ENCODE assay signal across 34 cellular contexts in genomic region chr20:41726727-41727126, GRCh38.
"Had no signal": no experiment of that assay in that cellular context is flagged by ENCODE, and none has a peak within 500 bp of the region (broad histone marks: within the 10 kb centered on the region; RNA-seq: fewer than 3 reads in every experiment).

No MANE protein-coding gene starts in this region.

- H3K27me3 ChIP-seq: MG63 had no signal

- H3K4me3 ChIP-seq: MG63 had no signal

- H3K9me3 ChIP-seq: MG63 had no signal

- DNase-seq: Karpas-422, Kasumi-1, MG63, MM.1S, MV-4-11, NCI-H1048, NCI-H1092, NCI-H1092 treated with DMSO at 0.1 percent for 48 hours, NCI-H1105, NCI-H1105 treated with DMSO at 0.1 percent for 48 hours, NCI-H1417, NCI-H1417 treated with DMSO at 0.1 percent for 48 hours, NCI-H1436, NCI-H1436 treated with DMSO at 0.1 percent for 48 hours, NCI-H146, NCI-H1694, NCI-H1694 treated with DMSO at 0.1 percent for 48 hours, NCI-H187, NCI-H187 treated with DMSO at 0.1 percent for 48 hours, NCI-H1930, NCI-H2029, NCI-H2029 treated with DMSO at 0.1 percent for 48 hours, NCI-H2081, NCI-H2081 treated with DMSO at 0.1 percent for 48 hours, NCI-H2107, NCI-H2171, NCI-H2171 treated with DMSO at 0.1 percent for 48 hours, NCI-H2227 treated with DMSO at 0.1 percent for 48 hours, NCI-H226, NCI-H345, NCI-H446, NCI-H446 treated with DMSO at 0.1 percent for 48 hours, NCI-H510A, NCI-H510A treated with DMSO at 0.1 percent for 48 hours had no signal

- H3K36me3 ChIP-seq: MG63 had no signal
